Comparison of ENCODE assay signal across 10 cellular contexts in the genomic region with DNA sequence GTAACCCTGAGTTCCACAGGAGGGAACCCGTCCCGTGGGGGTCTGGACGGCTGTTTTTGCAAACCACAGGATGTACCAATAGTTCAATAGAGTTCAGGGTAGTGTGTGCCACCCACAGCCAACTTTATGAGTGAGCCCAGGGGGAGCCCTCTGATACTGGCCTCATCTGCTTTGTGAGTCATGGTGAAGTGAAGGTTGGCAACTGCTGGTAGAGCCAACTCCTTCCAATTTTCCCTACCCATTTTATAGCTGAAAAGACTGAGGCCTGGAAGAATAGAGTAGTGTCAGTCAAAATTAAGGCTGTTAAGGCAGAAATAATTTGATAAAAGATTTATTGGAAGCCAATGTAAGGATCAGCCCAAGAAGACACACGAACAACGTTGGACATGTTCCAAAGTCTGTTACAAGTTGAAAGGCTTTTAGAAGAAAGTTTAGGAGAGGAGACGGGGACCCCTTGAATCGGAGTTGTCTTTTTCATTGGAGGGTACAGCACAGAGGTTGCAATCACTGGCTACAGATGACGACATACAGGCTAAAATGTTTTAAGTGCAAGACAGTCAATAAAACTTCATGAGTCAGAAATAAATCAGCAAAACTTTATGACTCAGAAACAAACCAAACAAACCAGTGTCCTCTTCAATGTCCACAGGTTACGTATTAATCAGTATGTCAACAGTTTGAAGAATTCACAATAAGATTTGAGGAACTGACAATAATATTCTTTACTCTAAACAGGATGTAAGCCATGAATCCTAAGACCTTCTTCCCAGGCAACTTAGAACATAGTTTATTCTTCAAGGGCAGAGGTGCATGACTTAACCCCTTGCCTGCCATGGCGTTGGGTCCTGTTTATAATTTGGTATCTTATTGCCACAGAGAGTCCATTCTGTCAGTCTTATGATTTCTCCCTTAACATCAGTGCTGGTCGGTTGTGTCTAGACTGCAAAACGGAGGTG.
DNase-seq lines count a peak whose midpoint lies in the region; ATAC-seq and TF ChIP-seq lines count a peak whose summit lies in the region.
"Had no signal": no experiment of that assay in that cellular context is flagged by ENCODE, and none has a peak within 500 bp of the region (broad histone marks: within the 10 kb centered on the region; RNA-seq: fewer than 3 reads in every experiment).

No MANE protein-coding gene starts in this region.

- H3K4me1 ChIP-seq in PC-3 (ENCODE audit: insufficient read depth, low read length) (peaks cover 63% of the 10 kb centered on the region), H9 (ENCODE audit: insufficient read depth, low read length) (no peaks in the 10 kb centered on the region), psoas muscle (no peaks in the 10 kb centered on the region)

- no peak overlapping the region for H3T11ph ChIP-seq in H9 (ENCODE audit: low read length)

- no peaks in the 10 kb centered on the region for H3K36me3 Mint-ChIP-seq in natural killer cell treated with Interleukin-12 subunit alpha and Interleukin-12 subunit beta and Interleukin-15 and Interleukin-18, amount 100 ng/mL, for 72 hours
- H3K36me3 Mint-ChIP-seq in H9 (ENCODE audit: insufficient read depth in 1 of 3, low read depth in 3 of 3) = no peaks in the 10 kb centered on the region; a peak in 1 of 7 replicates

- H4K8ac ChIP-seq in H9 (replicated peaks; ENCODE audit: insufficient read length, low read depth, low read length) = no peak overlapping the region

- H3K27me3 Mint-ChIP-seq in natural killer cell treated with Interleukin-12 subunit alpha and Interleukin-12 subunit beta and Interleukin-15 and Interleukin-18, amount 100 ng/mL, for 72 hours = peaks cover 2 to 12% of the 10 kb centered on the region in 2 donors
- H3K27me3 Mint-ChIP-seq in H9 (ENCODE audit: low read depth) = no peaks in the 10 kb centered on the region

- H3K14ac ChIP-seq in H9 (ENCODE audit: insufficient read depth, low read length) = no peak overlapping the region

- no peak overlapping the region for H3K23ac ChIP-seq in H9 (ENCODE audit: insufficient read length, low read depth, low read length)

- no peak overlapping the region for H2BK5ac ChIP-seq in H9 (ENCODE audit: insufficient read length, low read length)

- no peaks in the 10 kb centered on the region for H3K23me2 ChIP-seq in H9 (ENCODE audit: insufficient read length, low read depth, low read length, poor library complexity, severe bottlenecking)

- no peak overlapping the region for H3K56ac ChIP-seq in H9 (ENCODE audit: insufficient read length, low read depth, low read length)

- POLR2A ChIA-PET in PC-3 (lab: Charles Lee; ENCODE audit: unreplicated experiment) = no interaction called here

- H3K4me3 ChIP-seq in PC-3 (ENCODE audit: low read length) (peak overlapping the region; percentile 53), psoas muscle (no peak overlapping the region)

- no peak overlapping the region for H2BK12ac ChIP-seq in H9 (ENCODE audit: insufficient read length, low read depth, low read length)

- no peaks in the 10 kb centered on the region for H3K27me3 ChIP-seq in PC-3 (ENCODE audit: low read length)
- H3K27me3 ChIP-seq in H9 (ENCODE audit: insufficient read depth, low read length) = no peaks in the 10 kb centered on the region
- H3K27me3 ChIP-seq in psoas muscle (ENCODE audit: insufficient read depth in 3 of 3, low read length in 2 of 3) = no peaks in the 10 kb centered on the region

- H2AFZ ChIP-seq in PC-3 (ENCODE audit: low read length) = no peak overlapping the region
- no peak overlapping the region for H2AFZ ChIP-seq in H9 (ENCODE audit: low read length)

- intact Hi-C loops in PC-3 (cut with micrococcal nuclease) (loop anchor here (1.0 to 2.0 kb wide), 4 partner anchors 43 to 453 kb away; no protein-coding TSS in a partner anchor), psoas muscle (cut with DNase I) (loop anchor here (5.0 to 10.0 kb wide), 3 partner anchors 55 to 407 kb away; no protein-coding TSS in a partner anchor)

- no peaks in the 10 kb centered on the region for H3K9me3 Mint-ChIP-seq in natural killer cell treated with Interleukin-12 subunit alpha and Interleukin-12 subunit beta and Interleukin-15 and Interleukin-18, amount 100 ng/mL, for 72 hours
- no peaks in the 10 kb centered on the region for H3K9me3 Mint-ChIP-seq in H9

- H3F3A ChIP-seq in PC-3 (ENCODE audit: low read length, unreplicated experiment) = peaks cover 13% of the 10 kb centered on the region

- H3K4me2 ChIP-seq in PC-3 (ENCODE audit: low read length) (peak overlapping the region; percentile 82), H9 (ENCODE audit: insufficient read depth, insufficient read length, low read length) (no peak overlapping the region)

- H4K20me1 ChIP-seq in PC-3 (ENCODE audit: low read length) = no peaks in the 10 kb centered on the region
- H4K20me1 ChIP-seq in H9 (ENCODE audit: control insufficient read depth, insufficient read depth, insufficient read length) = peaks cover 4% of the 10 kb centered on the region

- H3K79me1 ChIP-seq in H9 (ENCODE audit: insufficient read depth, low read depth, low read length, poor library complexity, severe bottlenecking) = no peaks in the 10 kb centered on the region

- no peaks in the 10 kb centered on the region for H3K9me2 ChIP-seq in PC-3 (replicated peaks; ENCODE audit: low read length)

- CTCF ChIA-PET in PC-3 (lab: Charles Lee) = no interaction called here

- no peak overlapping the region for H3K27ac Mint-ChIP-seq in natural killer cell treated with Interleukin-12 subunit alpha and Interleukin-12 subunit beta and Interleukin-15 and Interleukin-18, amount 100 ng/mL, for 72 hours
- 0 out of 7 replicates have a peak overlapping the region, but pooled peaks of 1 of the 3 experiments have one; percentile 14 for H3K27ac Mint-ChIP-seq in H9
- H3K27ac Mint-ChIP-seq: mesothelial cell of epicardium had no signal

- H3K36me3 ChIP-seq in PC-3 (ENCODE audit: low read depth, low read length) = peaks cover 3% of the 10 kb centered on the region; the same call in 1 of the 2 replicates
- H3K36me3 ChIP-seq in psoas muscle (ENCODE audit: insufficient read depth in 1 of 2, low read depth in 1 of 2) = no peaks in the 10 kb centered on the region

- TF ChIP-seq CTCF in PC-3 (conservative IDR thresholded peaks at IDR 0.05; ENCODE audit: low read depth, low read length) = no peak; the same call in 1 of the 2 replicates
- TF ChIP-seq CTCF in H9 (conservative IDR thresholded peaks at IDR 0.05) = no peak
- no peak for TF ChIP-seq CTCF in psoas muscle (IDR thresholded peaks at IDR 0.05)

- ATAC-seq in PC-3 (peak; percentile 58), HG03342 (IDR thresholded peaks at IDR 0.05; ENCODE audit: unreplicated experiment) (no peak), psoas muscle (no peak)
- peak; percentile 40 to 43 for ATAC-seq in natural killer cell treated with Interleukin-12 subunit alpha and Interleukin-12 subunit beta and Interleukin-15 and Interleukin-18, amount 100 ng/mL, for 72 hours

- H3K9me3 ChIP-seq in PC-3 (ENCODE audit: low read length) (no peaks in the 10 kb centered on the region), H9 (ENCODE audit: control insufficient read depth, low read depth, low read length) (no peaks in the 10 kb centered on the region), psoas muscle (no peaks in the 10 kb centered on the region)

- no peak overlapping the region for H2AK5ac ChIP-seq in H9 (ENCODE audit: insufficient read length, low read length)

- H2BK15ac ChIP-seq in H9 (ENCODE audit: low read depth, low read length) = no peak overlapping the region

- no peak overlapping the region for H3K18ac ChIP-seq in H9 (ENCODE audit: insufficient read length, low read depth, low read length)

- H3K27ac ChIP-seq in PC-3 (ENCODE audit: low read length) (peak overlapping the region; percentile 99), H9 (ENCODE audit: insufficient read length, low read depth, low read length) (no peak overlapping the region), psoas muscle (no peak overlapping the region), caudate nucleus (ENCODE audit: low read depth, low read length) (no peak overlapping the region)

- no peak overlapping the region for H2BK20ac ChIP-seq in H9 (ENCODE audit: low read depth, low read length, poor library complexity, severe bottlenecking)

- no peak overlapping the region for H3K4me3 Mint-ChIP-seq in natural killer cell treated with Interleukin-12 subunit alpha and Interleukin-12 subunit beta and Interleukin-15 and Interleukin-18, amount 100 ng/mL, for 72 hours
- no peak overlapping the region for H3K4me3 Mint-ChIP-seq in H9
- H3K4me3 Mint-ChIP-seq: mesothelial cell of epicardium had no signal

- peak; percentile 67 for DNase-seq in Daoy (ENCODE audit: low read depth)
- peak; percentile 97 for DNase-seq in PC-3
- DNase-seq in dedifferentiated amniotic fluid mesenchymal stem cell (ENCODE audit: extremely low spot score) = peak; percentile 47
- no peak for DNase-seq in natural killer cell treated with Interleukin-12 subunit alpha and Interleukin-12 subunit beta and Interleukin-15 and Interleukin-18, amount 100 ng/mL, for 72 hours (ENCODE audit: low spot score)
- no peak for DNase-seq in H9
- no peak for DNase-seq in psoas muscle
- no peak for DNase-seq in caudate nucleus (lab: John Stamatoyannopoulos, UW)
- DNase-seq: NK-92 treated with Interleukin-12 subunit alpha and Interleukin-12 subunit beta, amount 100 ng/mL, for 24 hours had no signal

- no peak overlapping the region for H4K91ac ChIP-seq in H9 (ENCODE audit: insufficient read length, low read depth, low read length)

- no peaks in the 10 kb centered on the region for H3K79me2 ChIP-seq in PC-3 (ENCODE audit: low read length)
- no peaks in the 10 kb centered on the region for H3K79me2 ChIP-seq in H9 (ENCODE audit: insufficient read depth, low read length)

- H2BK120ac ChIP-seq in H9 (ENCODE audit: low read depth, low read length, poor library complexity, severe bottlenecking) = no peak overlapping the region

- no CpG with 5 or more reads among the region's 12 CpGs for WGBS in H9 (ENCODE audit: extremely low coverage, insufficient read length, low lambda C conversion rate)
- 79 to 83% (median 82%) methylated on average over 12 of the region's 12 CpGs for WGBS in psoas muscle, 3 donors

- H3K4ac ChIP-seq in H9 (ENCODE audit: low read depth, low read length) = no peak overlapping the region

- peaks cover 0 to 3% of the 10 kb centered on the region in 2 donors for H3K4me1 Mint-ChIP-seq in natural killer cell treated with Interleukin-12 subunit alpha and Interleukin-12 subunit beta and Interleukin-15 and Interleukin-18, amount 100 ng/mL, for 72 hours (ENCODE audit: low read depth in 2 of 2)
- H3K4me1 Mint-ChIP-seq in H9 = no peaks in the 10 kb centered on the region

- no peak overlapping the region for H4K5ac ChIP-seq in H9 (ENCODE audit: insufficient read length, low read depth, low read length)

- H3K9ac ChIP-seq in PC-3 (ENCODE audit: low read length) (peak overlapping the region; percentile 96), H9 (ENCODE audit: extremely low read depth, insufficient read length, low read length) (no peak overlapping the region)

- TSS peak; percentile 51 for BruUV-seq in PC-3 (replicated peaks; lab: Mats Ljungman, UMichigan)

Comparison
In these comparisons a context has a peak if more than half of its experiments do, and no peak if none do; other contexts are left out.
1. DNase-seq: peak in Daoy (single experiment), PC-3 (single experiment) and dedifferentiated amniotic fluid mesenchymal stem cell (single experiment); none in natural killer cell treated with Interleukin-12 subunit alpha and Interleukin-12 subunit beta and Interleukin-15 and Interleukin-18, amount 100 ng/mL, for 72 hours (single experiment), H9 (single experiment), psoas muscle (0 of 2) and caudate nucleus (0 of 61).
2. ATAC-seq: peak in PC-3 (single experiment) and natural killer cell treated with Interleukin-12 subunit alpha and Interleukin-12 subunit beta and Interleukin-15 and Interleukin-18, amount 100 ng/mL, for 72 hours (2 of 2); none in HG03342 (single experiment) and psoas muscle (0 of 4).